ENCODE assay signal across 21 cellular contexts in genomic region chr19:45163156-45163555, GRCh38. TPM values are rescaled to one million over a fixed set of nuclear protein-coding genes. Genes with fewer than 3 reads are reported as not detected.
"Had no signal": no experiment of that assay in that cellular context is flagged by ENCODE, and none has a peak within 500 bp of the region (broad histone marks: within the 10 kb centered on the region; RNA-seq: fewer than 3 reads in every experiment).

No MANE protein-coding gene starts in this region.

- H2AFZ ChIP-seq: parathyroid adenoma had no signal

- ATAC-seq: activated CD8-positive, alpha-beta T cell treated with anti-CD3 and anti-CD28 coated beads for 36 hours; activated T-cell treated with anti-CD3 and anti-CD28 coated beads, Interleukin-2, amount 50 U/mL, for 4 hours; gastroesophageal sphincter; left ventricle myocardium superior; naive thymus-derived CD4-positive, alpha-beta T cell; sciatic nerve; T-cell; upper lobe of right lung had no signal

- H3K36me3 ChIP-seq: ascending aorta, gastroesophageal sphincter, heart left ventricle, upper lobe of right lung had no signal

- H3K4me3 Mint-ChIP-seq: activated CD8-positive, alpha-beta T cell treated with anti-CD3 and anti-CD28 coated beads for 36 hours; activated naive CD4-positive, alpha-beta T cell treated with anti-CD3 and anti-CD28 coated beads, Interleukin-2, amount 10 ng/mL, durations not matched to agents 7 days and 5 days; activated T-cell treated with anti-CD3 and anti-CD28 coated beads, Interleukin-2, amount 50 U/mL, for 4 hours had no signal

- H3K36me3 Mint-ChIP-seq: naive thymus-derived CD4-positive, alpha-beta T cell; T-cell had no signal

- H3K79me2 ChIP-seq: parathyroid adenoma had no signal

- H3K27ac ChIP-seq: ascending aorta, gastroesophageal sphincter, heart left ventricle, parathyroid adenoma, upper lobe of right lung had no signal

- H3K9me3 Mint-ChIP-seq: activated CD4-positive, alpha-beta T cell treated with anti-CD3 and anti-CD28 coated beads, Interleukin-2, amount 10 ng/mL, durations not matched to agents 24 days and 14 days; activated CD8-positive, alpha-beta T cell treated with anti-CD3 and anti-CD28 coated beads for 36 hours; activated naive CD4-positive, alpha-beta T cell treated with anti-CD3 and anti-CD28 coated beads, Interleukin-2, amount 10 ng/mL, durations not matched to agents 7 days and 5 days; activated T-cell treated with anti-CD3 and anti-CD28 coated beads, Interleukin-2, amount 50 U/mL, for 4 hours; naive thymus-derived CD4-positive, alpha-beta T cell; stimulated activated naive B cell treated with anti-CD40 and anti-IgM and Interleukin-4, amounts not matched to agents 10 μg/mL and 1 μg/mL and 100 μg/mL, for 72 hours; T-cell had no signal

- H3K9ac ChIP-seq: parathyroid adenoma had no signal

- H3K4me1 ChIP-seq: ascending aorta, parathyroid adenoma had no signal

- H3K4me3 ChIP-seq: ascending aorta, gastroesophageal sphincter, heart left ventricle, upper lobe of right lung had no signal

- DNase-seq: activated CD4-positive, alpha-beta T cell treated with anti-CD3 and anti-CD28 coated beads, Interleukin-2, amount 10 ng/mL, durations not matched to agents 24 days and 14 days; activated CD4-positive, CD25-positive, alpha-beta regulatory T cell; activated CD8-positive, alpha-beta T cell treated with anti-CD3 and anti-CD28 coated beads for 36 hours; activated effector memory CD4-positive, alpha-beta T cell treated with Interleukin-2 at 50 U/mL for 16 hours; activated naive CD4-positive, alpha-beta T cell treated with anti-CD3 and anti-CD28 coated beads, Interleukin-2, amount 10 ng/mL, durations not matched to agents 7 days and 5 days; activated T-cell treated with anti-CD3 and anti-CD28 coated beads, Interleukin-2, amount 50 U/mL, for 4 hours; cerebellar nuclear complex; cortex of kidney; heart left ventricle; left ventricle myocardium superior; mesendoderm; naive thymus-derived CD4-positive, alpha-beta T cell; stimulated activated CD4-positive, alpha-beta T cell treated with anti-CD3 and anti-CD28 coated beads, Interleukin-4, amount 100 ng/mL, for 24 hours; stimulated activated naive B cell treated with anti-CD40 and anti-IgM and Interleukin-4, amounts not matched to agents 10 μg/mL and 1 μg/mL and 100 μg/mL, for 72 hours; T-cell; T-helper 9 cell; upper lobe of right lung had no signal

- H3K9me3 ChIP-seq: ascending aorta, gastroesophageal sphincter, heart left ventricle, upper lobe of right lung had no signal

RNA-seq across cellular contexts. Expression of gene NKPD1, which starts 2.4 kb away (rescaled TPM):
- total RNA-seq: ascending aorta, sciatic nerve, upper lobe of right lung had no signal
